Comparison of ENCODE assay signal across 1 cellular context in the genomic region with DNA sequence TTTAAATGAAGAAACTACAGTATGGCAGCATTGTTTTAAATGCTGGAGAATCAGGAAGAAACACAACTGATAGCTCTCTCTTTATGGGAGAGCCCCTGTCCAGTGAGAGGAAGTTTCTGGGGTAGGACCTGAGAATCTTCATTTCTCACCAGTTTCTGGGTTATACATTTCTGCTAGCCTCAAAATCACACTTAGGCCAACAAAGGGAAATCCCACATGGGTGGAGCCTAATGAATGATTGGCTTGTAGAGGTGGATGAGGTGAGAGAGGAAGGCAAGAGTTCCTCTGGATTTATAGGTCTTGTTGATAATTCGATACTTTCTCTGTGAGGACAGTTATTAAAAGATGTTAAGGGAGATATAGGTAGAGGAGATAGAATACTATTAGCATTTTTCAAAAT.
TF ChIP-seq lines count a peak whose summit lies in the region.

No MANE protein-coding gene starts in this region.

TF ChIP-seq in SK-N-SH treated with all-trans-retinoic acid at 6 μM for 48 hours, 23 proteins besides CTCF, POLR2A, EP300 and RAD21 (continued from another document):
- TF ChIP-seq, protein P1, sequence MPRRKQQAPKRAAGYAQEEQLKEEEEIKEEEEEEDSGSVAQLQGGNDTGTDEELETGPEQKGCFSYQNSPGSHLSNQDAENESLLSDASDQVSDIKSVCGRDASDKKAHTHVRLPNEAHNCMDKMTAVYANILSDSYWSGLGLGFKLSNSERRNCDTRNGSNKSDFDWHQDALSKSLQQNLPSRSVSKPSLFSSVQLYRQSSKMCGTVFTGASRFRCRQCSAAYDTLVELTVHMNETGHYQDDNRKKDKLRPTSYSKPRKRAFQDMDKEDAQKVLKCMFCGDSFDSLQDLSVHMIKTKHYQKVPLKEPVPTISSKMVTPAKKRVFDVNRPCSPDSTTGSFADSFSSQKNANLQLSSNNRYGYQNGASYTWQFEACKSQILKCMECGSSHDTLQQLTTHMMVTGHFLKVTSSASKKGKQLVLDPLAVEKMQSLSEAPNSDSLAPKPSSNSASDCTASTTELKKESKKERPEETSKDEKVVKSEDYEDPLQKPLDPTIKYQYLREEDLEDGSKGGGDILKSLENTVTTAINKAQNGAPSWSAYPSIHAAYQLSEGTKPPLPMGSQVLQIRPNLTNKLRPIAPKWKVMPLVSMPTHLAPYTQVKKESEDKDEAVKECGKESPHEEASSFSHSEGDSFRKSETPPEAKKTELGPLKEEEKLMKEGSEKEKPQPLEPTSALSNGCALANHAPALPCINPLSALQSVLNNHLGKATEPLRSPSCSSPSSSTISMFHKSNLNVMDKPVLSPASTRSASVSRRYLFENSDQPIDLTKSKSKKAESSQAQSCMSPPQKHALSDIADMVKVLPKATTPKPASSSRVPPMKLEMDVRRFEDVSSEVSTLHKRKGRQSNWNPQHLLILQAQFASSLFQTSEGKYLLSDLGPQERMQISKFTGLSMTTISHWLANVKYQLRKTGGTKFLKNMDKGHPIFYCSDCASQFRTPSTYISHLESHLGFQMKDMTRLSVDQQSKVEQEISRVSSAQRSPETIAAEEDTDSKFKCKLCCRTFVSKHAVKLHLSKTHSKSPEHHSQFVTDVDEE (CRISPR knock-in tag; IDR thresholded peaks at IDR 0.05): no peak
- TF ChIP-seq ZNF8 (CRISPR knock-in tag; IDR thresholded peaks at IDR 0.05): no peak
